ENCODE assay signal across 29 cellular contexts in the genomic region with DNA sequence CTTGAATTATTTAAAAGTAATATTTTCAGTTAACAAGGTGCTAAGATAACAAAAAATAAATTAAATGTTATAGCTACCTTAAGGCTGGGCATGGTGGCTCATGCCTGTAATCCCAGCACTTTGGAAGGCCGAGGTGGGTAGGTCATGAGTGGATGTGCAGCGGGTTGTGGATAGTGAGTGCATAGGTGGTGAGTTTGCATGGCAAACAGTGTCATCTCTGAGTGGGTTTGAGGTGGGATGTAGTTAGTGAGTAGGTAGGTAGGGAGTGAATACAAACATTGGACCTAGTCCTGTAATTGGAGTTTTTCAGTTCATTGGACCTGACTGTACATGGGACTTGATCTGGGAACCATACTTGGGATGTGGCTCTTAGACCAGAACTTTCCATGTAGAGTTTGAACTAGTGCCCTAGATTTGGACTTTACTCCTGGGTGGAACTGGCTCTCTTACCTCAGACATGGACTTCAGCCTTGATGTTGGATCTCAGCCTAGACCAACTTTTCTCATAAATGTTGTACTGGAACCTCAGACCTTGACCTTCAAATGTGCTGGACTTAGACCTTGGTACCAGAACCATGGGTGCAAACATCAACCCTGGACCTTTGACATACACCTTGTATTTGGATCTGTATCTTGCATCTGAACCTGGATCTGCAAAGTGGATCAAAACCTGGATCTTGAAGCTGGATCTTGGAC.
"Had no signal": no experiment of that assay in that cellular context is flagged by ENCODE, and none has a peak within 500 bp of the region (broad histone marks: within the 10 kb centered on the region; RNA-seq: fewer than 3 reads in every experiment).

No MANE protein-coding gene starts in this region.

- H3K4me1 ChIP-seq: esophagus muscularis mucosa, foreskin keratinocyte, gastroesophageal sphincter, heart left ventricle, prostate gland, right atrium auricular region, sigmoid colon, spleen, testis, tibial artery, uterus had no signal

- H3K4me3 Mint-ChIP-seq: mesothelial cell of epicardium; naive thymus-derived CD8-positive, alpha-beta T cell; nephron progenitor cell; stimulated activated memory B cell treated with anti-CD40 and anti-IgM and Interleukin-4, amounts not matched to agents 10 μg/mL and 1 μg/mL and 100 μg/mL, for 72 hours; type B pancreatic cell had no signal

- ATAC-seq: gastroesophageal sphincter; heart left ventricle; left cardiac atrium; left ventricle myocardium superior; naive thymus-derived CD8-positive, alpha-beta T cell; stimulated activated memory B cell treated with anti-CD40 and anti-IgM and Interleukin-4, amounts not matched to agents 10 μg/mL and 1 μg/mL and 100 μg/mL, for 72 hours; stimulated activated naive CD8-positive, alpha-beta T cell treated with anti-CD3 and anti-CD28 coated beads, Interleukin-15, Interleukin-2, amounts not matched to agents 100 U/mL and 50 U/mL, for 24 hours had no signal

- H3K27me3 Mint-ChIP-seq: type B pancreatic cell had no signal

- H3K4me3 ChIP-seq: esophagus muscularis mucosa, gastroesophageal sphincter, heart left ventricle, hepatocyte, prostate gland, right atrium auricular region, sigmoid colon, spleen, testis, tibial artery, uterus had no signal

- H3K27ac ChIP-seq: esophagus muscularis mucosa, foreskin keratinocyte, gastroesophageal sphincter, heart left ventricle, hepatocyte, prostate gland, right atrium auricular region, sigmoid colon, spleen, testis, tibial artery, uterus had no signal

- H3K4me1 Mint-ChIP-seq: mesothelial cell of epicardium; naive thymus-derived CD8-positive, alpha-beta T cell; nephron progenitor cell; stimulated activated memory B cell treated with anti-CD40 and anti-IgM and Interleukin-4, amounts not matched to agents 10 μg/mL and 1 μg/mL and 100 μg/mL, for 72 hours had no signal

- H3K27me3 ChIP-seq: esophagus muscularis mucosa, gastroesophageal sphincter, heart left ventricle, hepatocyte, right atrium auricular region, sigmoid colon, spleen, testis, tibial artery, uterus had no signal

- H3K36me3 Mint-ChIP-seq: mesothelial cell of epicardium; stimulated activated memory B cell treated with anti-CD40 and anti-IgM and Interleukin-4, amounts not matched to agents 10 μg/mL and 1 μg/mL and 100 μg/mL, for 72 hours; type B pancreatic cell had no signal

- DNase-seq: cerebellar nuclear complex; cortex of kidney; effector CD4-positive, alpha-beta T cell; heart left ventricle; left cardiac atrium; left ventricle myocardium superior; mesenchymal stem cell; naive thymus-derived CD8-positive, alpha-beta T cell; nephron progenitor cell; nucleus accumbens; sigmoid colon; spleen; stimulated activated CD4-positive, alpha-beta T cell treated with anti-CD3 and anti-CD28 coated beads, Interleukin-4, amount 100 ng/mL, for 4 hours; stimulated activated naive CD8-positive, alpha-beta T cell treated with anti-CD3 and anti-CD28 coated beads, Interleukin-15, Interleukin-2, amounts not matched to agents 100 U/mL and 50 U/mL, for 24 hours; substantia nigra; testis; tibial artery; uterus had no signal

- FAIRE-seq: endothelial cell of umbilical vein, islet of Langerhans had no signal

- H3K27ac Mint-ChIP-seq: mesothelial cell of epicardium; naive thymus-derived CD8-positive, alpha-beta T cell; nephron progenitor cell; stimulated activated memory B cell treated with anti-CD40 and anti-IgM and Interleukin-4, amounts not matched to agents 10 μg/mL and 1 μg/mL and 100 μg/mL, for 72 hours; type B pancreatic cell had no signal

- H3K9me3 ChIP-seq: prostate gland, right atrium auricular region, testis, uterus had no signal

- H3K36me3 ChIP-seq: esophagus muscularis mucosa, gastroesophageal sphincter, heart left ventricle, prostate gland, right atrium auricular region, sigmoid colon, spleen, tibial artery, uterus had no signal
